15 cellular contexts compared by ENCODE assay signal in genomic region chr6:111256646-111257045, GRCh38.
DNase-seq lines count a peak whose midpoint lies in the region; ATAC-seq, FAIRE-seq and TF ChIP-seq lines count a peak whose summit lies in the region.
"Had no signal": no experiment of that assay in that cellular context is flagged by ENCODE, and none has a peak within 500 bp of the region (broad histone marks: within the 10 kb centered on the region; RNA-seq: fewer than 3 reads in every experiment).

No MANE protein-coding gene starts in this region.

- no peak overlapping the region for H3K9ac ChIP-seq in endodermal cell (ENCODE audit: extremely low read depth, low read length, poor library complexity, severe bottlenecking)

- POLR2A ChIA-PET in CD4-positive, alpha-beta T cell (lab: Charles Lee): no interaction called here

- H3K27ac Mint-ChIP-seq in endodermal cell (peak overlapping the region; percentile 56), mesothelial cell of epicardium (no peak overlapping the region)
- H3K27ac Mint-ChIP-seq in CD4-positive, alpha-beta T cell: no peak overlapping the region
- H3K27ac Mint-ChIP-seq: activated naive CD8-positive, alpha-beta T cell treated with anti-CD3 and anti-CD28 coated beads, Interleukin-2, amount 10 ng/mL, durations not matched to agents 7 days and 5 days had no signal

- no peaks in the 10 kb centered on the region for H3K27me3 Mint-ChIP-seq in endodermal cell (ENCODE audit: insufficient read depth)
- H3K27me3 Mint-ChIP-seq in CD4-positive, alpha-beta T cell: no peaks in the 10 kb centered on the region
- peaks cover 27% of the 10 kb centered on the region for H3K27me3 Mint-ChIP-seq in mesothelial cell of epicardium (ENCODE audit: low read depth)

- no peak for FAIRE-seq in GM12892 (lab: Jason Lieb, UNC)
- FAIRE-seq: H54 had no signal

- intact Hi-C loops in left ventricle myocardium inferior (cut with micrococcal nuclease): loop anchor here (10.0 kb wide), 1 partner anchor 388 kb away; no protein-coding TSS in a partner anchor
- intact Hi-C loops in CD4-positive, alpha-beta T cell (cut with DNase I, micrococcal nuclease): loop anchor here (5.0 to 10.0 kb wide), 6 partner anchors 274 to 1569 kb away; partner anchors contain the start of genes CDK19 (in 1 of the 2), RPF2 (in 1 of the 2) and TRAF3IP2 (in 1 of the 2)

- DNase-seq in left ventricle myocardium inferior: no peak
- no peak for DNase-seq in right atrium auricular region (ENCODE audit: low spot score)
- DNase-seq in MV-4-11 (lab: John Stamatoyannopoulos, UW): peak; percentile 5
- no peak for DNase-seq in endodermal cell
- DNase-seq in CD4-positive, alpha-beta T cell: no peak
- no peak for DNase-seq in GM12892 (ENCODE audit: insufficient read length)
- DNase-seq in mesothelial cell of epicardium (ENCODE audit: low spot score in 2 of 2, unreplicated experiment in 2 of 2): no peak
- DNase-seq: activated naive CD8-positive, alpha-beta T cell treated with anti-CD3 and anti-CD28 coated beads, Interleukin-2, amount 10 ng/mL, durations not matched to agents 7 days and 5 days; dermis blood vessel endothelial cell; KG1; left colon; T-helper 1 cell; uterus had no signal

- CTCF ChIA-PET in CD4-positive, alpha-beta T cell (lab: Charles Lee): interaction anchor here (0.7 kb wide), 4 partner anchors 67 to 919 kb away, joined by 3 to 5 read pairs (median 4); partner anchors contain the start of gene FYN

- no peak for TF ChIP-seq POLR2A in GM12892 (IDR thresholded peaks at IDR 0.05; ENCODE audit: low read depth, low read length)

- H3K4me1 Mint-ChIP-seq in endodermal cell (peaks cover 65% of the 10 kb centered on the region), mesothelial cell of epicardium (peaks cover 22% of the 10 kb centered on the region)
- H3K4me1 Mint-ChIP-seq in CD4-positive, alpha-beta T cell (ENCODE audit: low read depth): peaks cover 24% of the 10 kb centered on the region

- no peaks in the 10 kb centered on the region for H3K36me3 ChIP-seq in left ventricle myocardium inferior
- no peaks in the 10 kb centered on the region for H3K36me3 ChIP-seq in right atrium auricular region
- no peaks in the 10 kb centered on the region for H3K36me3 ChIP-seq in endodermal cell (ENCODE audit: control insufficient read depth, insufficient read depth, low read length)
- H3K36me3 ChIP-seq: uterus had no signal

- peak; percentile 16 for TF ChIP-seq CTCF in left ventricle myocardium inferior (IDR thresholded peaks at IDR 0.05; ENCODE audit: borderline replicate concordance)
- no peak for TF ChIP-seq CTCF in right atrium auricular region (IDR thresholded peaks at IDR 0.05)
- TF ChIP-seq CTCF in endodermal cell (conservative IDR thresholded peaks at IDR 0.05): peak; percentile 47
- no peak for TF ChIP-seq CTCF in CD4-positive, alpha-beta T cell (IDR thresholded peaks at IDR 0.05)
- TF ChIP-seq CTCF in mesothelial cell of epicardium (IDR thresholded peaks at IDR 0.05; ENCODE audit: unreplicated experiment): no peak

- H3K9me3 Mint-ChIP-seq in endodermal cell: no peaks in the 10 kb centered on the region
- H3K9me3 Mint-ChIP-seq in CD4-positive, alpha-beta T cell: no peaks in the 10 kb centered on the region
- no peaks in the 10 kb centered on the region for H3K9me3 Mint-ChIP-seq in mesothelial cell of epicardium
- H3K9me3 Mint-ChIP-seq: activated naive CD8-positive, alpha-beta T cell treated with anti-CD3 and anti-CD28 coated beads, Interleukin-2, amount 10 ng/mL, durations not matched to agents 7 days and 5 days had no signal

- H3K4me3 ChIP-seq in left ventricle myocardium inferior (no peak overlapping the region), right atrium auricular region (no peak overlapping the region), endodermal cell (ENCODE audit: low read length) (no peak overlapping the region)
- H3K4me3 ChIP-seq: uterus had no signal

- H3K27me3 ChIP-seq in left ventricle myocardium inferior (ENCODE audit: low read depth): peaks cover 16% of the 10 kb centered on the region
- no peaks in the 10 kb centered on the region for H3K27me3 ChIP-seq in right atrium auricular region
- no peaks in the 10 kb centered on the region for H3K27me3 ChIP-seq in endodermal cell (ENCODE audit: control insufficient read depth, insufficient read depth, low read length, poor library complexity, severe bottlenecking)
- no peaks in the 10 kb centered on the region for H3K27me3 ChIP-seq in CD4-positive, alpha-beta T cell (ENCODE audit: control insufficient read depth, insufficient read depth, low read length)
- H3K27me3 ChIP-seq: uterus had no signal

- H3K4me3 Mint-ChIP-seq in endodermal cell: no peak overlapping the region
- H3K4me3 Mint-ChIP-seq in CD4-positive, alpha-beta T cell: no peak overlapping the region
- no peak overlapping the region for H3K4me3 Mint-ChIP-seq in mesothelial cell of epicardium
- H3K4me3 Mint-ChIP-seq: activated naive CD8-positive, alpha-beta T cell treated with anti-CD3 and anti-CD28 coated beads, Interleukin-2, amount 10 ng/mL, durations not matched to agents 7 days and 5 days had no signal

- H3K27ac ChIP-seq in left ventricle myocardium inferior (replicated peaks) (no peak overlapping the region), right atrium auricular region (no peak overlapping the region), endodermal cell (ENCODE audit: low read depth, low read length) (no peak overlapping the region)
- no peak overlapping the region for H3K27ac ChIP-seq in CD4-positive, alpha-beta T cell (ENCODE audit: low read depth, low read length)
- H3K27ac ChIP-seq: uterus had no signal

- H3K4me1 ChIP-seq in left ventricle myocardium inferior (peaks cover 17% of the 10 kb centered on the region), right atrium auricular region (peaks cover 0 to 18% of the 10 kb centered on the region in 2 donors), endodermal cell (ENCODE audit: control insufficient read depth, insufficient read depth, low read length) (peaks cover 18% of the 10 kb centered on the region)

- H3K9me3 ChIP-seq in left ventricle myocardium inferior (replicated peaks) (no peaks in the 10 kb centered on the region), right atrium auricular region (no peaks in the 10 kb centered on the region), endodermal cell (ENCODE audit: control insufficient read depth, low read length) (no peaks in the 10 kb centered on the region)
- H3K9me3 ChIP-seq in CD4-positive, alpha-beta T cell (ENCODE audit: control insufficient read depth, low read length): no peaks in the 10 kb centered on the region
- H3K9me3 ChIP-seq: uterus had no signal

- H3K36me3 Mint-ChIP-seq in endodermal cell (ENCODE audit: low read depth) (no peaks in the 10 kb centered on the region), mesothelial cell of epicardium (no peaks in the 10 kb centered on the region)
- H3K36me3 Mint-ChIP-seq in CD4-positive, alpha-beta T cell (ENCODE audit: low read depth): peaks cover 4% of the 10 kb centered on the region
- H3K36me3 Mint-ChIP-seq: activated naive CD8-positive, alpha-beta T cell treated with anti-CD3 and anti-CD28 coated beads, Interleukin-2, amount 10 ng/mL, durations not matched to agents 7 days and 5 days had no signal

- ATAC-seq in CD4-positive, alpha-beta T cell (ENCODE audit: poor library complexity): no peak
- ATAC-seq in HG03342 (IDR thresholded peaks at IDR 0.05; ENCODE audit: unreplicated experiment): no peak
- ATAC-seq: left colon had no signal

Comparison
In these comparisons a context has a peak if more than half of its experiments do, and no peak if none do; other contexts are left out.
1. CTCF ChIP-seq: peak in left ventricle myocardium inferior (single experiment) and endodermal cell (single experiment); none in right atrium auricular region (0 of 2), CD4-positive, alpha-beta T cell (single experiment) and mesothelial cell of epicardium (single experiment).